Comparison of ENCODE assay signal across 8 cellular contexts in genomic region chr1:53328490-53329182, GRCh38. TPM values are rescaled to one million over a fixed set of nuclear protein-coding genes. Genes with fewer than 3 reads are reported as not detected.
DNase-seq lines count a peak whose midpoint lies in the region; ATAC-seq, FAIRE-seq and TF ChIP-seq lines count a peak whose summit lies in the region.

No MANE protein-coding gene starts in this region.

- H3K4me2 ChIP-seq in OCI-LY7 (ENCODE audit: low read length), result peak overlapping the region; percentile 65

- peaks cover 8% of the 10 kb centered on the region for H3K36me3 Mint-ChIP-seq in nephron progenitor cell (ENCODE audit: low read depth)

- no peaks in the 10 kb centered on the region for H3K27me3 ChIP-seq in duodenal mucosa (ENCODE audit: control insufficient read depth in 1 of 2, insufficient read depth in 2 of 2, low read length in 2 of 2)
- no peaks in the 10 kb centered on the region for H3K27me3 ChIP-seq in small intestine (ENCODE audit: control insufficient read depth in 2 of 2, insufficient read depth in 2 of 2, low read length in 2 of 2)

- in situ Hi-C loops in GM13976 (cut with MboI; ENCODE audit: low sequenced_read_pairs, unreplicated experiment), result no loop called here

- H3K4me1 Mint-ChIP-seq in nephron progenitor cell, result peaks cover 35% of the 10 kb centered on the region

- TF ChIP-seq CTCF in GM13976 (IDR thresholded peaks at IDR 0.05; ENCODE audit: borderline replicate concordance, control extremely low read depth, extremely low read depth, insufficient read depth, missing control alignments) (peak; percentile 29), OCI-LY7 (conservative IDR thresholded peaks at IDR 0.05; ENCODE audit: low read length) (peak; percentile 35; the same call in 1 of the 2 replicates), nephron progenitor cell (IDR thresholded peaks at IDR 0.05) (peak; percentile 37)

- FAIRE-seq in small intestine (lab: Jason Lieb, UNC), result no peak

- H3K4me3 Mint-ChIP-seq in nephron progenitor cell, result peak overlapping the region; percentile 92

- WGBS in small intestine, 3 donors, result 66 to 86% (median 76%) methylated on average over 23 to 29 of the region's 29 CpGs

- H2AFZ ChIP-seq in OCI-LY7 (ENCODE audit: low read length), result peak overlapping the region; percentile 60; the same call in 1 of the 2 replicates

- CTCF ChIA-PET in OCI-LY7 (lab: Charles Lee; ENCODE audit: unreplicated experiment), result no interaction called here

- peak overlapping the region; percentile 69 for H3K4me3 ChIP-seq in OCI-LY7 (ENCODE audit: low read depth, low read length, poor library complexity, severe bottlenecking)
- H3K4me3 ChIP-seq in duodenal mucosa (ENCODE audit: low read depth in 1 of 2, low read length in 2 of 2), result peak overlapping the region; percentile 56 to 62
- H3K4me3 ChIP-seq in small intestine (ENCODE audit: low read depth in 1 of 2, low read length in 2 of 2), result peak overlapping the region in 1 of 2 donors; percentile 64

- peak overlapping the region; percentile 31 to 41 for H3K9ac ChIP-seq in duodenal mucosa (ENCODE audit: low read depth in 1 of 2, low read length in 2 of 2)

- H3K79me2 ChIP-seq in OCI-LY7 (ENCODE audit: insufficient read depth, low read depth, low read length), result peaks cover 21% of the 10 kb centered on the region; the same call in 1 of the 2 replicates

- H3K9me2 ChIP-seq in OCI-LY7 (ENCODE audit: insufficient read depth, low read length), result no peaks in the 10 kb centered on the region

- H3K4me1 ChIP-seq in OCI-LY7 (ENCODE audit: insufficient read depth, low read length, poor library complexity, severe bottlenecking), result peaks cover 23% of the 10 kb centered on the region
- H3K4me1 ChIP-seq in duodenal mucosa (ENCODE audit: control insufficient read depth in 1 of 2, insufficient read depth in 2 of 2, low read length in 2 of 2), result peaks cover 11 to 24% of the 10 kb centered on the region in 2 donors
- H3K4me1 ChIP-seq in small intestine (ENCODE audit: control insufficient read depth in 2 of 2, insufficient read depth in 1 of 2, low read depth in 1 of 2, low read length in 1 of 2), result no peaks in the 10 kb centered on the region

- no peak overlapping the region for H3K27ac Mint-ChIP-seq in nephron progenitor cell

- H3K9me3 Mint-ChIP-seq in nephron progenitor cell, result no peaks in the 10 kb centered on the region

- intact Hi-C loops in OCI-LY7 (cut with micrococcal nuclease; ENCODE audit: unreplicated experiment), result loop anchor here (1.0 to 10.0 kb wide), 5 partner anchors 39 to 1274 kb away; partner anchors contain the start of genes BTF3L4 and TXNDC12

- peaks cover 16% of the 10 kb centered on the region; the same call in 1 of the 2 replicates for H4K20me1 ChIP-seq in OCI-LY7 (ENCODE audit: insufficient read depth, low read length)

- POLR2A ChIA-PET in OCI-LY7 (lab: Charles Lee), result no interaction called here

- H3K9me3 ChIP-seq in OCI-LY7 (ENCODE audit: low read length) (no peaks in the 10 kb centered on the region), duodenal mucosa (ENCODE audit: control insufficient read depth in 1 of 2, low read length in 2 of 2) (no peaks in the 10 kb centered on the region), small intestine (ENCODE audit: control insufficient read depth, low read depth) (no peaks in the 10 kb centered on the region)

- H3K27me3 Mint-ChIP-seq in nephron progenitor cell (ENCODE audit: low read depth, poor library complexity), result peaks cover 8% of the 10 kb centered on the region

- DNase-seq in GM13976 (ENCODE audit: low spot score) (no peak), OCI-LY7 (ENCODE audit: low spot score) (peak; percentile 62), nephron progenitor cell (peak; percentile 37), small intestine (no peak), cerebellum (ENCODE audit: low spot score) (no peak), AG20443 (ENCODE audit: low spot score) (no peak)

- H3K27ac ChIP-seq in OCI-LY7 (ENCODE audit: low read depth, low read length, poor library complexity, severe bottlenecking) (peak overlapping the region; percentile 47), duodenal mucosa (ENCODE audit: low read depth, low read length) (no peak overlapping the region), small intestine (ENCODE audit: low read depth in 1 of 2, low read length in 1 of 2) (no peak overlapping the region)

- peaks cover 22% of the 10 kb centered on the region for H3K36me3 ChIP-seq in OCI-LY7 (ENCODE audit: insufficient read depth, low read length)
- no peaks in the 10 kb centered on the region for H3K36me3 ChIP-seq in duodenal mucosa (ENCODE audit: control insufficient read depth in 1 of 2, insufficient read depth in 2 of 2, low read length in 2 of 2)
- no peaks in the 10 kb centered on the region for H3K36me3 ChIP-seq in small intestine (ENCODE audit: control insufficient read depth in 2 of 2, insufficient read depth in 2 of 2, low read length in 2 of 2)

- ATAC-seq in GM21737 (IDR thresholded peaks at IDR 0.05; ENCODE audit: unreplicated experiment), result no peak

- no TSS peak for BruUV-seq in OCI-LY7 (replicated peaks; lab: Mats Ljungman, UMichigan)

RNA-seq across cellular contexts. Expression of gene LRP8, which starts 0.8 kb away (rescaled TPM):
- 57.5 and 65.6 TPM in 2 replicates for total RNA-seq in OCI-LY7 (2014; rRNA removed; shearing (Covaris generic))
- total RNA-seq in OCI-LY7 (2022) (67.5 and 70.0 TPM in 2 replicates), cerebellum (74.2 TPM)
- polyA plus RNA-seq in small intestine, result 1 to 10 TPM in 1 of 3 donors, under 1 TPM in 1, not detected in 1; 0.27 to 4.5 TPM

Comparison
In these comparisons a context has a peak if more than half of its experiments do, and no peak if none do; other contexts are left out.
1. DNase-seq: peak in OCI-LY7 (single experiment) and nephron progenitor cell (single experiment); none in GM13976 (single experiment), small intestine (single experiment), cerebellum (single experiment) and AG20443 (single experiment).
2. Peak in every context shown above with its lines, with median percentiles within 50 percentile points of each other: CTCF ChIP-seq.